1 cellular context compared by ENCODE assay signal in genomic region chr1:63522891-63523728, GRCh38.
TF ChIP-seq lines count a peak whose summit lies in the region.

A gene with protein sequence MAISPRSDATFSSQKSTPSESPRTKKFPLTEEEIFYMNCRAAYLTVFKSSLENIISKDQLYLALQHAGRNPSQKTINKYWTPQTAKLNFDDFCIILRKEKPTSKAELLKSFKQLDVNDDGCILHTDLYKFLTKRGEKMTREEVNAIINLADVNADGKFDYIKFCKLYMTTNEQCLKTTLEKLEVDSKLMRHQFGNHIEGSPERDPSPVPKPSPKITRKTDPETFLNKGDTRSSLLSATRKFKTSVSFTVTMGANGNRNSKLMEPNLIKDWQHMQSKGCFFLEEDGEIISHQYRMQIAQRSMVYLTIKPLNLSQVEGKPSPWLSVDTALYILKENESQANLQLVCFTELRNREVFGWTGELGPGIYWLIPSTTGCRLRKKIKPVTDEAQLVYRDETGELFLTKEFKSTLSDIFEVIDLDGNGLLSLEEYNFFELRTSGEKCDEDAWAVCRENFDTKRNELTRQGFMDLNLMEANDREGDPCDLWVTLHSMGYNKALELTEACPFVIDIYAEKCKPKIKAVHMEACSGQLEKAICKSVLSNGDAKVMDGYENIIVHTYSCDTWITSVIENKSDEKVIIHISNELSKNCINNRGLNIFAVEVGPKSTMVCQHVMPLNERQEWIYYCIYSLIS (plus strand): TSS chr1:63523525. CDS start chr1:63525573, 2,048 bp downstream.
A gene with protein sequence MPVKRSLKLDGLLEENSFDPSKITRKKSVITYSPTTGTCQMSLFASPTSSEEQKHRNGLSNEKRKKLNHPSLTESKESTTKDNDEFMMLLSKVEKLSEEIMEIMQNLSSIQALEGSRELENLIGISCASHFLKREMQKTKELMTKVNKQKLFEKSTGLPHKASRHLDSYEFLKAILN (minus strand): TSS chr1:63523225. CDS start chr1:63523133, 92 bp downstream.

TF ChIP-seq in HepG2, 621 proteins besides CTCF, POLR2A, EP300 and RAD21 (continued from another document and continues in another):
- TF ChIP-seq DNMT3B (CRISPR knock-in tag; conservative IDR thresholded peaks at IDR 0.05) (no peak), PTBP1 (IDR thresholded peaks at IDR 0.05; ENCODE audit: low read depth, low read length, poor library complexity, severe bottlenecking) (peak; percentile 92), ONECUT2 (CRISPR knock-in tag; IDR thresholded peaks at IDR 0.05) (0 out of 2 replicates have a peak, but pooled peaks have one; percentile 24), ZFP36L1 (CRISPR knock-in tag; IDR thresholded peaks at IDR 0.05) (peak; percentile 25; the same call in 1 of the 2 replicates), ATF7 (IDR thresholded peaks at IDR 0.05) (no peak), ATF7 (CRISPR knock-in tag; IDR thresholded peaks at IDR 0.05) (peak; percentile 67; the same call in 1 of the 2 replicates), PRPF4 (IDR thresholded peaks at IDR 0.05; ENCODE audit: low read depth, low read length, poor library complexity, severe bottlenecking) (no peak), DR1 (CRISPR knock-in tag; IDR thresholded peaks at IDR 0.05) (peak; percentile 69; the same call in 1 of the 2 replicates), ZNF10 (CRISPR knock-in tag; IDR thresholded peaks at IDR 0.05; ENCODE audit: borderline replicate concordance, low read depth) (no peak), ARNT2 (CRISPR knock-in tag; IDR thresholded peaks at IDR 0.05; ENCODE audit: low read depth) (peak; percentile 97), ERF (CRISPR knock-in tag; IDR thresholded peaks at IDR 0.05) (peak; percentile 64), DMAP1 (CRISPR knock-in tag; IDR thresholded peaks at IDR 0.05) (peak; percentile 91; the same call in 1 of the 2 replicates), NFE2L2 (IDR thresholded peaks at IDR 0.05; ENCODE audit: low read length) (no peak), PRMT3 (CRISPR knock-in tag; IDR thresholded peaks at IDR 0.05; ENCODE audit: borderline replicate concordance, low read depth) (peak; percentile 34; the same call in 1 of the 2 replicates), ZNF646 (CRISPR knock-in tag; IDR thresholded peaks at IDR 0.05) (no peak), NRL (CRISPR knock-in tag; IDR thresholded peaks at IDR 0.05; ENCODE audit: borderline replicate concordance) (peak; percentile 90; the same call in 1 of the 2 replicates), MTA1 (CRISPR knock-in tag; IDR thresholded peaks at IDR 0.05; ENCODE audit: borderline replicate concordance) (peak; percentile 83; the same call in 1 of the 2 replicates), BRD4 (CRISPR knock-in tag; IDR thresholded peaks at IDR 0.05) (peak; percentile 85; the same call in 1 of the 2 replicates), YEATS4 (CRISPR knock-in tag; IDR thresholded peaks at IDR 0.05; ENCODE audit: borderline replicate concordance) (peak; percentile 99), NFRKB (IDR thresholded peaks at IDR 0.05) (no peak), ZNF567 (CRISPR knock-in tag; IDR thresholded peaks at IDR 0.05; ENCODE audit: borderline replicate concordance) (no peak), FOXP1 (IDR thresholded peaks at IDR 0.05) (no peak), FOXP1 (CRISPR knock-in tag; IDR thresholded peaks at IDR 0.05) (peak; percentile 6; the same call in 1 of the 2 replicates), SAP130 (CRISPR knock-in tag; IDR thresholded peaks at IDR 0.05; ENCODE audit: low read depth) (peak; percentile 97), ZNF580 (CRISPR knock-in tag; IDR thresholded peaks at IDR 0.05; ENCODE audit: borderline replicate concordance, low read depth) (peak; percentile 95; the same call in 1 of the 2 replicates), FOXO4 (CRISPR knock-in tag; conservative IDR thresholded peaks at IDR 0.05) (no peak), SETDB1 (CRISPR knock-in tag; IDR thresholded peaks at IDR 0.05; ENCODE audit: borderline replicate concordance) (no peak), ZSCAN25 (CRISPR knock-in tag; IDR thresholded peaks at IDR 0.05) (peak; percentile 73), PHB2 (IDR thresholded peaks at IDR 0.05; ENCODE audit: partially characterized antibody) (no peak), THAP9 (CRISPR knock-in tag; IDR thresholded peaks at IDR 0.05; ENCODE audit: borderline replicate concordance) (peak; percentile 86; the same call in 1 of the 2 replicates), ZKSCAN8 (CRISPR knock-in tag; IDR thresholded peaks at IDR 0.05; ENCODE audit: borderline replicate concordance) (peak; percentile 30; the same call in 1 of the 2 replicates), CBX5 (CRISPR knock-in tag; IDR thresholded peaks at IDR 0.05; ENCODE audit: borderline replicate concordance) (peak; percentile 93; the same call in 1 of the 2 replicates), MAX (IDR thresholded peaks at IDR 0.05) (peak; percentile 96), TFDP1 (CRISPR knock-in tag; IDR thresholded peaks at IDR 0.05; ENCODE audit: borderline replicate concordance) (peak; percentile 99), PCBP1 (IDR thresholded peaks at IDR 0.05; ENCODE audit: borderline replicate concordance, low read depth, low read length) (peak; percentile 83; the same call in 1 of the 2 replicates)
- TF ChIP-seq, protein P1, sequence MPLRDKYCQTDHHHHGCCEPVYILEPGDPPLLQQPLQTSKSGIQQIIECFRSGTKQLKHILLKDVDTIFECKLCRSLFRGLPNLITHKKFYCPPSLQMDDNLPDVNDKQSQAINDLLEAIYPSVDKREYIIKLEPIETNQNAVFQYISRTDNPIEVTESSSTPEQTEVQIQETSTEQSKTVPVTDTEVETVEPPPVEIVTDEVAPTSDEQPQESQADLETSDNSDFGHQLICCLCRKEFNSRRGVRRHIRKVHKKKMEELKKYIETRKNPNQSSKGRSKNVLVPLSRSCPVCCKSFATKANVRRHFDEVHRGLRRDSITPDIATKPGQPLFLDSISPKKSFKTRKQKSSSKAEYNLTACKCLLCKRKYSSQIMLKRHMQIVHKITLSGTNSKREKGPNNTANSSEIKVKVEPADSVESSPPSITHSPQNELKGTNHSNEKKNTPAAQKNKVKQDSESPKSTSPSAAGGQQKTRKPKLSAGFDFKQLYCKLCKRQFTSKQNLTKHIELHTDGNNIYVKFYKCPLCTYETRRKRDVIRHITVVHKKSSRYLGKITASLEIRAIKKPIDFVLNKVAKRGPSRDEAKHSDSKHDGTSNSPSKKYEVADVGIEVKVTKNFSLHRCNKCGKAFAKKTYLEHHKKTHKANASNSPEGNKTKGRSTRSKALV (CRISPR knock-in tag; IDR thresholded peaks at IDR 0.05) = peak; percentile 100
- TF ChIP-seq, protein P2, sequence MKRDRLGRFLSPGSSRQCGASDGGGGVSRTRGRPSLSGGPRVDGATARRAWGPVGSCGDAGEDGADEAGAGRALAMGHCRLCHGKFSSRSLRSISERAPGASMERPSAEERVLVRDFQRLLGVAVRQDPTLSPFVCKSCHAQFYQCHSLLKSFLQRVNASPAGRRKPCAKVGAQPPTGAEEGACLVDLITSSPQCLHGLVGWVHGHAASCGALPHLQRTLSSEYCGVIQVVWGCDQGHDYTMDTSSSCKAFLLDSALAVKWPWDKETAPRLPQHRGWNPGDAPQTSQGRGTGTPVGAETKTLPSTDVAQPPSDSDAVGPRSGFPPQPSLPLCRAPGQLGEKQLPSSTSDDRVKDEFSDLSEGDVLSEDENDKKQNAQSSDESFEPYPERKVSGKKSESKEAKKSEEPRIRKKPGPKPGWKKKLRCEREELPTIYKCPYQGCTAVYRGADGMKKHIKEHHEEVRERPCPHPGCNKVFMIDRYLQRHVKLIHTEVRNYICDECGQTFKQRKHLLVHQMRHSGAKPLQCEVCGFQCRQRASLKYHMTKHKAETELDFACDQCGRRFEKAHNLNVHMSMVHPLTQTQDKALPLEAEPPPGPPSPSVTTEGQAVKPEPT (CRISPR knock-in tag; IDR thresholded peaks at IDR 0.05; ENCODE audit: low read depth) = peak; percentile 90; the same call in 1 of the 2 replicates
- TF ChIP-seq, protein P3, sequence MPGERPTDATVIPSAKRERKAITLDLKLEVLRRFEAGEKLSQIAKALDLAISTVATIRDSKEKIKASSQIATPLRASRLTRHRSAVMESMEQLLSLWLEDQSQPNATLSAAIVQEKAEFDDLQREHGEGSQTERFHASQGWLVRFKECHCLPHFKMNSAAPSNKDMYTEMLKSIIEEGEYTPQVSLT (CRISPR knock-in tag; IDR thresholded peaks at IDR 0.05; ENCODE audit: borderline replicate concordance, low read depth) = 0 out of 2 replicates have a peak, but pooled peaks have one; percentile 41
